Comparison of ENCODE assay signal across 8 cellular contexts in genomic region chr9:128276574-128277270, GRCh38. TPM values are rescaled to one million over a fixed set of nuclear protein-coding genes. Genes with fewer than 3 reads are reported as not detected.
A peak's percentile ranks its signal among the peaks of the same experiment; 100 is the strongest.
DNase-seq lines count a peak whose midpoint lies in the region; ATAC-seq, FAIRE-seq and TF ChIP-seq lines count a peak whose summit lies in the region.

No MANE protein-coding gene starts in this region.

- intact Hi-C loops in endothelial cell of umbilical vein (cut with micrococcal nuclease) = loop anchor here (1.0 kb wide), 2 partner anchors 19 to 116 kb away; partner anchors contain the start of gene BBLN

- H3K9me3 ChIP-seq in A549 (no peaks in the 10 kb centered on the region), endothelial cell of umbilical vein (replicated peaks; ENCODE audit: control insufficient read depth, insufficient read depth, low read length) (no peaks in the 10 kb centered on the region), muscle layer of duodenum (ENCODE audit: control insufficient read depth in 1 of 2, low read length in 2 of 2) (no peaks in the 10 kb centered on the region)

- CTCF ChIA-PET in A549 (lab: Yijun Ruan, JAX) = interaction anchor here (0.9 to 2.0 kb wide), 6 partner anchors 15 to 85 kb away, joined by 3 to 10 read pairs (median 4); partner anchors contain the start of gene SLC27A4
- CTCF ChIA-PET in endothelial cell of umbilical vein (lab: Charles Lee) = interaction anchor here (0.9 to 1.7 kb wide), 4 partner anchors 27 to 144 kb away, joined by 3 to 6 read pairs (median 4); partner anchors contain the start of gene CERCAM

- H3K4me2 ChIP-seq in A549 (peak overlapping the region; percentile 95), endothelial cell of umbilical vein (ENCODE audit: insufficient read depth, low read length) (peak overlapping the region; percentile 81)

- TF ChIP-seq POLR2A in A549 (IDR thresholded peaks at IDR 0.05; ENCODE audit: low read length) (no peak), endothelial cell of umbilical vein (IDR thresholded peaks at IDR 0.05; ENCODE audit: low read depth, low read length) (peak; percentile 79)

- BruUV-seq in endothelial cell of umbilical vein (replicated peaks; lab: Mats Ljungman, UMichigan) = no TSS peak

- H3K27ac ChIP-seq in A549 (peak overlapping the region; percentile 87 to 93), endothelial cell of umbilical vein (ENCODE audit: insufficient read depth, low read depth, low read length) (peak overlapping the region; percentile 54), muscle layer of duodenum (ENCODE audit: low read length) (peak overlapping the region; percentile 84)

- DNase-seq in A549 (ENCODE audit: low read depth in 1 of 2, low spot score in 1 of 2) (peak in 1 of 2 experiments; percentile 51), GM06990 (ENCODE audit: extremely low read depth, insufficient read length) (no peak), SK-MEL-5 (ENCODE audit: low read depth, low spot score) (peak; percentile 11), endothelial cell of umbilical vein (ENCODE audit: low read depth, low spot score) (peak; percentile 54), NCI-H128 (lab: John Stamatoyannopoulos, UW; ENCODE audit: unreplicated experiment) (no peak), SKM-1 treated with dmso at 0.1 percent for 144 hours (lab: John Stamatoyannopoulos, UW; ENCODE audit: unreplicated experiment) (no peak)

- FAIRE-seq in A549 (lab: Jason Lieb, UNC) (no peak), endothelial cell of umbilical vein (lab: Jason Lieb, UNC) (peak; percentile 76)

- ATAC-seq in A549 = peak; percentile 58 to 64
- ATAC-seq in HG03460 (IDR thresholded peaks at IDR 0.05; ENCODE audit: unreplicated experiment) = no peak

- dilution Hi-C loops in endothelial cell of umbilical vein (cut with MboI; ENCODE audit: extremely low pct_ligation_motif_present, low sequenced_read_pairs) = no loop called here

- no peaks in the 10 kb centered on the region for H4K20me1 ChIP-seq in endothelial cell of umbilical vein (replicated peaks; ENCODE audit: control insufficient read depth, extremely low read depth, insufficient read depth, low read length)

- 21% methylated on average over 23 of the region's 23 CpGs for WGBS in A549 (ENCODE audit: missing lambda C conversion rate)

- in situ Hi-C loops in SK-MEL-5 (cut with HindIII; ENCODE audit: low pct_unique_long_range_greater_than_20kb, low sequenced_read_pairs) = no loop called here

- TF ChIP-seq CTCF in A549 (IDR thresholded peaks at IDR 0.05) (no peak), GM06990 (IDR thresholded peaks at IDR 0.05; ENCODE audit: insufficient read depth, low read length, poor library complexity, severe bottlenecking) (no peak), endothelial cell of umbilical vein (IDR thresholded peaks at IDR 0.05; ENCODE audit: extremely low read depth in 1 of 2, insufficient read depth in 1 of 2, low read depth in 1 of 2, low read length in 2 of 2) (no peak)

- H3K4me1 ChIP-seq in A549 = peaks cover 12% of the 10 kb centered on the region; the same call in 2 of the 3 replicates
- peaks cover 27% of the 10 kb centered on the region for H3K4me1 ChIP-seq in endothelial cell of umbilical vein (ENCODE audit: control insufficient read depth, extremely low read depth, insufficient read depth, low read length)
- peaks cover 6 to 38% of the 10 kb centered on the region in 2 donors for H3K4me1 ChIP-seq in muscle layer of duodenum (ENCODE audit: control insufficient read depth in 1 of 2, insufficient read depth in 2 of 2, low read length in 2 of 2)

- H3K4me3 ChIP-seq in A549 (peak overlapping the region; percentile 76), GM06990 (replicated peaks; ENCODE audit: low read depth, low read length) (peak overlapping the region; percentile 69), endothelial cell of umbilical vein (replicated peaks in 1 of 3; ENCODE audit: insufficient read depth in 1 of 3, low read depth in 1 of 3, low read length in 3 of 3) (peak overlapping the region; percentile 42 to 80 (median 73)), muscle layer of duodenum (ENCODE audit: low read depth in 1 of 2, low read length in 2 of 2) (peak overlapping the region; percentile 90 to 96)

- peaks cover 27% of the 10 kb centered on the region for H3K79me2 ChIP-seq in endothelial cell of umbilical vein (ENCODE audit: control insufficient read depth, insufficient read depth, low read length)

- H3K27me3 ChIP-seq in GM06990 (replicated peaks; ENCODE audit: control insufficient read depth, insufficient read depth, low read length) (no peaks in the 10 kb centered on the region), endothelial cell of umbilical vein (ENCODE audit: control insufficient read depth in 2 of 2, insufficient read depth in 2 of 2, low read length in 2 of 2) (no peaks in the 10 kb centered on the region), muscle layer of duodenum (ENCODE audit: low read depth, low read length) (no peaks in the 10 kb centered on the region)

- POLR2A ChIA-PET in A549 (lab: Yijun Ruan, JAX) (interaction anchor here (0.8 to 1.2 kb wide), 8 partner anchors 10 to 117 kb away, joined by 3 to 19 read pairs (median 6); partner anchors contain the start of genes BBLN and URM1), endothelial cell of umbilical vein (lab: Charles Lee) (interaction anchor here (0.5 kb wide), 1 partner anchor 1547 kb away, joined by 7 read pairs; the partner anchor contains the start of gene TOR1A)

- H2AFZ ChIP-seq in endothelial cell of umbilical vein (ENCODE audit: low read depth, low read length) = peak overlapping the region; percentile 55

- TF ChIP-seq RAD21 in A549 (conservative IDR thresholded peaks at IDR 0.05 in 1 of 2, IDR thresholded peaks at IDR 0.05 in 1 of 2) = no peak

- TF ChIP-seq EP300 in A549 (IDR thresholded peaks at IDR 0.05) = no peak

- no peaks in the 10 kb centered on the region for H3K9me1 ChIP-seq in endothelial cell of umbilical vein (replicated peaks; ENCODE audit: control insufficient read depth, extremely low read depth, insufficient read depth, low read length)

- H3K9ac ChIP-seq in endothelial cell of umbilical vein (replicated peaks; ENCODE audit: extremely low read depth, insufficient read depth, low read length) = peak overlapping the region; percentile 76

- peaks cover 4% of the 10 kb centered on the region; the same call in 1 of the 2 replicates for H3K36me3 ChIP-seq in GM06990 (ENCODE audit: control insufficient read depth, insufficient read depth, low read length)
- H3K36me3 ChIP-seq in endothelial cell of umbilical vein (ENCODE audit: control insufficient read depth in 2 of 2, extremely low read depth in 1 of 2, insufficient read depth in 2 of 2, low read length in 2 of 2) = peaks cover 2 to 8% of the 10 kb centered on the region in 2 experiments
- H3K36me3 ChIP-seq in muscle layer of duodenum (ENCODE audit: control insufficient read depth in 1 of 2, insufficient read depth in 2 of 2, low read length in 2 of 2) = peaks cover 9 to 18% of the 10 kb centered on the region in 2 donors

RNA-seq across cellular contexts. Expression of gene SWI5, which starts 0.6 kb away (rescaled TPM):
- polyA plus RNA-seq in A549 (2011; rRNA removed) = 66.8 and 67.6 TPM in 2 replicates
- polyA plus RNA-seq in A549 (2012; cell fraction: cytosol; rRNA removed) = 73.1 and 83.9 TPM in 2 replicates
- polyA plus RNA-seq in A549 (2012; cell fraction: nucleus; rRNA removed) = 31.2 and 35.8 TPM in 2 replicates
- 45.3 to 49.3 TPM (median 45.6 TPM) in 3 replicates for polyA plus RNA-seq in A549 (2017; fragmentation: RNase III; extraction: RNeasy Plus Mini Kit Qiagen cat#74134 plus additional on column Dnase treatment)
- polyA minus RNA-seq in A549 (2011; rRNA and poly(A)+ RNA removed) = 20.0 and 30.6 TPM in 2 replicates
- total RNA-seq in SK-MEL-5 (2014; rRNA removed; shearing (Covaris generic)) = 39.2 and 42.2 TPM in 2 replicates
- polyA plus RNA-seq in SK-MEL-5 (2015; cell fraction: cytosol; rRNA removed) = 44.3 and 51.4 TPM in 2 replicates
- polyA plus RNA-seq in SK-MEL-5 (2015; cell fraction: nucleus; rRNA removed) = 4.1 and 14.3 TPM in 2 replicates
- 21.2 and 25.2 TPM in 2 replicates for total RNA-seq in endothelial cell of umbilical vein
- 58.0 and 62.0 TPM in 2 replicates for polyA plus RNA-seq in endothelial cell of umbilical vein
- polyA plus RNA-seq in endothelial cell of umbilical vein (2011; cell fraction: cytosol; rRNA removed) = 76.4 and 82.8 TPM in 2 replicates
- polyA plus RNA-seq in endothelial cell of umbilical vein (2011; cell fraction: nucleus; rRNA removed) = 23.2 and 25.4 TPM in 2 replicates
- polyA plus RNA-seq in endothelial cell of umbilical vein (2012) = 38.5 and 41.5 TPM in 2 replicates
- 17.0 and 20.1 TPM in 2 replicates for polyA minus RNA-seq in endothelial cell of umbilical vein
- 28.7 TPM for polyA minus RNA-seq in endothelial cell of umbilical vein (2011; cell fraction: cytosol; rRNA and poly(A)+ RNA removed)
- polyA minus RNA-seq in endothelial cell of umbilical vein (2011; cell fraction: nucleus; rRNA and poly(A)+ RNA removed) = 3.7 and 4.8 TPM in 2 replicates

RNA-seq across cellular contexts. Expression of gene GOLGA2, which starts 0.9 kb away (rescaled TPM):
- polyA plus RNA-seq in A549 (2011; rRNA removed) (55.3 and 61.9 TPM in 2 replicates), A549 (2017; fragmentation: RNase III; extraction: RNeasy Plus Mini Kit Qiagen cat#74134 plus additional on column Dnase treatment) (53.9 to 63.2 TPM (median 60.1 TPM) in 3 replicates), endothelial cell of umbilical vein (42.3 and 52.3 TPM in 2 replicates)
- 34.1 and 39.2 TPM in 2 replicates for polyA plus RNA-seq in A549 (2012; cell fraction: cytosol; rRNA removed)
- polyA plus RNA-seq in A549 (2012; cell fraction: nucleus; rRNA removed) = 46.7 and 55.5 TPM in 2 replicates
- polyA minus RNA-seq in A549 (2011; rRNA and poly(A)+ RNA removed) = 41.6 and 46.1 TPM in 2 replicates
- total RNA-seq in SK-MEL-5 (2014; rRNA removed; shearing (Covaris generic)) = 73.6 and 75.3 TPM in 2 replicates
- polyA plus RNA-seq in SK-MEL-5 (2015; cell fraction: cytosol; rRNA removed) = 133 and 157 TPM in 2 replicates
- 86.7 and 113 TPM in 2 replicates for polyA plus RNA-seq in SK-MEL-5 (2015; cell fraction: nucleus; rRNA removed)
- total RNA-seq in endothelial cell of umbilical vein = 107 and 114 TPM in 2 replicates
- 60.9 and 63.1 TPM in 2 replicates for polyA plus RNA-seq in endothelial cell of umbilical vein (2011; cell fraction: cytosol; rRNA removed)
- 168 and 171 TPM in 2 replicates for polyA plus RNA-seq in endothelial cell of umbilical vein (2011; cell fraction: nucleus; rRNA removed)
- 62.3 and 70.7 TPM in 2 replicates for polyA plus RNA-seq in endothelial cell of umbilical vein (2012)
- 76.1 and 77.9 TPM in 2 replicates for polyA minus RNA-seq in endothelial cell of umbilical vein
- 13.6 TPM for polyA minus RNA-seq in endothelial cell of umbilical vein (2011; cell fraction: cytosol; rRNA and poly(A)+ RNA removed)
- 71.3 and 78.5 TPM in 2 replicates for polyA minus RNA-seq in endothelial cell of umbilical vein (2011; cell fraction: nucleus; rRNA and poly(A)+ RNA removed)

RNA-seq across cellular contexts. Expression of gene TRUB2, which starts 45.5 kb away (rescaled TPM):
- polyA plus RNA-seq in A549 (2011; rRNA removed) (29.0 and 43.4 TPM in 2 replicates), A549 (2017; fragmentation: RNase III; extraction: RNeasy Plus Mini Kit Qiagen cat#74134 plus additional on column Dnase treatment) (35.3 to 39.0 TPM (median 38.7 TPM) in 3 replicates), endothelial cell of umbilical vein (17.6 and 21.1 TPM in 2 replicates)
- polyA plus RNA-seq in A549 (2012; cell fraction: cytosol; rRNA removed) = 24.6 and 35.4 TPM in 2 replicates
- 24.0 and 24.5 TPM in 2 replicates for polyA plus RNA-seq in A549 (2012; cell fraction: nucleus; rRNA removed)
- 49.5 and 60.3 TPM in 2 replicates for polyA minus RNA-seq in A549 (2011; rRNA and poly(A)+ RNA removed)
- total RNA-seq in SK-MEL-5 (2014; rRNA removed; shearing (Covaris generic)) = 51.6 and 64.4 TPM in 2 replicates
- 28.6 and 29.5 TPM in 2 replicates for polyA plus RNA-seq in SK-MEL-5 (2015; cell fraction: cytosol; rRNA removed)
- 16.9 and 37.4 TPM in 2 replicates for polyA plus RNA-seq in SK-MEL-5 (2015; cell fraction: nucleus; rRNA removed)
- 35.4 and 39.3 TPM in 2 replicates for total RNA-seq in endothelial cell of umbilical vein
- 21.2 and 21.4 TPM in 2 replicates for polyA plus RNA-seq in endothelial cell of umbilical vein (2011; cell fraction: cytosol; rRNA removed)
- polyA plus RNA-seq in endothelial cell of umbilical vein (2011; cell fraction: nucleus; rRNA removed) = 13.1 and 17.2 TPM in 2 replicates
- 39.7 and 44.6 TPM in 2 replicates for polyA plus RNA-seq in endothelial cell of umbilical vein (2012)
- 33.8 and 41.7 TPM in 2 replicates for polyA minus RNA-seq in endothelial cell of umbilical vein
- 49.6 TPM for polyA minus RNA-seq in endothelial cell of umbilical vein (2011; cell fraction: cytosol; rRNA and poly(A)+ RNA removed)
- polyA minus RNA-seq in endothelial cell of umbilical vein (2011; cell fraction: nucleus; rRNA and poly(A)+ RNA removed) = 5.5 and 5.8 TPM in 2 replicates

RNA-seq across cellular contexts. Expression of gene COQ4, which starts 45.9 kb away (rescaled TPM):
- polyA plus RNA-seq in A549 (2011; rRNA removed) (32.5 and 38.0 TPM in 2 replicates), A549 (2017; fragmentation: RNase III; extraction: RNeasy Plus Mini Kit Qiagen cat#74134 plus additional on column Dnase treatment) (41.3 to 42.8 TPM (median 42.4 TPM) in 3 replicates), endothelial cell of umbilical vein (78.1 and 83.2 TPM in 2 replicates)
- 67.0 and 71.6 TPM in 2 replicates for polyA plus RNA-seq in A549 (2012; cell fraction: cytosol; rRNA removed)
- polyA plus RNA-seq in A549 (2012; cell fraction: nucleus; rRNA removed) = 134 and 137 TPM in 2 replicates
- polyA minus RNA-seq in A549 (2011; rRNA and poly(A)+ RNA removed) = 29.5 and 34.7 TPM in 2 replicates
- total RNA-seq in SK-MEL-5 (2014; rRNA removed; shearing (Covaris generic)) = 31.5 and 38.6 TPM in 2 replicates
- 45.2 and 50.8 TPM in 2 replicates for polyA plus RNA-seq in SK-MEL-5 (2015; cell fraction: cytosol; rRNA removed)
- polyA plus RNA-seq in SK-MEL-5 (2015; cell fraction: nucleus; rRNA removed) = 127 and 129 TPM in 2 replicates
- 44.4 and 46.6 TPM in 2 replicates for total RNA-seq in endothelial cell of umbilical vein
- 52.6 and 61.9 TPM in 2 replicates for polyA plus RNA-seq in endothelial cell of umbilical vein (2011; cell fraction: cytosol; rRNA removed)
- polyA plus RNA-seq in endothelial cell of umbilical vein (2011; cell fraction: nucleus; rRNA removed) = 125 and 142 TPM in 2 replicates
- 40.8 and 45.5 TPM in 2 replicates for polyA plus RNA-seq in endothelial cell of umbilical vein (2012)
- 37.6 and 50.1 TPM in 2 replicates for polyA minus RNA-seq in endothelial cell of umbilical vein
- 59.3 TPM for polyA minus RNA-seq in endothelial cell of umbilical vein (2011; cell fraction: cytosol; rRNA and poly(A)+ RNA removed)
- polyA minus RNA-seq in endothelial cell of umbilical vein (2011; cell fraction: nucleus; rRNA and poly(A)+ RNA removed) = 42.6 and 45.5 TPM in 2 replicates

Comparison
In these comparisons a context has a peak if more than half of its experiments do, and no peak if none do; other contexts are left out.
1. DNase-seq: peak in SK-MEL-5 (single experiment) and endothelial cell of umbilical vein (single experiment); none in GM06990 (single experiment), NCI-H128 (single experiment) and SKM-1 treated with dmso at 0.1 percent for 144 hours (single experiment).
2. Peak in every context shown above with its lines, with median percentiles within 50 percentile points of each other: H3K27ac ChIP-seq and H3K4me3 ChIP-seq.